ENCODE assay signal across 8 cellular contexts in genomic region chr6:83859410-83860346, GRCh38. TPM values are rescaled to one million over a fixed set of nuclear protein-coding genes. Genes with fewer than 3 reads are reported as not detected.
DNase-seq lines count a peak whose midpoint lies in the region; TF ChIP-seq lines count a peak whose summit lies in the region.

TSS of gene CYB5R4 (plus strand) at chr6:83859689. CDS start at chr6:83859783, 94 bp downstream.

- no peak within 1 kb of the TSS for H3K4ac ChIP-seq in neuronal stem cell (ENCODE audit: low read length)

- peak within 1 kb of the TSS; percentile 71 for H3K4me2 ChIP-seq in neuronal stem cell (ENCODE audit: insufficient read depth, low read length, poor library complexity, severe bottlenecking)

- peak within 1 kb of the TSS; percentile 49 for H3K23ac ChIP-seq in neuronal stem cell (ENCODE audit: low read depth, low read length, poor library complexity)

- peak within 1 kb of the TSS; percentile 71 to 91 for H3K4me3 ChIP-seq in neuronal stem cell (ENCODE audit: low read length in 2 of 2)

- H4K91ac ChIP-seq in neuronal stem cell (ENCODE audit: low read depth, low read length, poor library complexity), result no peak within 1 kb of the TSS

- H3K36me3 ChIP-seq in neuronal stem cell (replicated peaks in 1 of 2; ENCODE audit: control insufficient read depth in 2 of 2, insufficient read depth in 2 of 2, low read length in 2 of 2), result peaks cover 0 to 6% of the 10 kb centered on the region in 2 donors

- no peak within 1 kb of the TSS for H3K18ac ChIP-seq in neuronal stem cell (ENCODE audit: low read length)

- CTCF ChIA-PET in HEK293T (lab: Yijun Ruan, JAX), result interaction anchor here (0.6 kb wide), 1 partner anchor 14 kb away, joined by 3 read pairs; no protein-coding TSS in a partner anchor

- DNase-seq in GM04504 (ENCODE audit: low read depth) (peak; percentile 92), HEK293T (ENCODE audit: extremely low spot score) (peak; percentile 94), MV-4-11 (lab: John Stamatoyannopoulos, UW) (peak; percentile 95), SK-MEL-5 (ENCODE audit: low read depth, low spot score) (peak; percentile 93), foreskin melanocyte (peak; percentile 92), neuronal stem cell (ENCODE audit: low spot score) (peak; percentile 94), substantia nigra (lab: John Stamatoyannopoulos, UW) (peak; percentile 53 to 95 (median 90))
- peak; percentile 95 for DNase-seq in activated naive CD4-positive, alpha-beta T cell treated with Interleukin-2 at 50 U/mL for 16 hours

- H3K4me1 ChIP-seq in neuronal stem cell (ENCODE audit: control insufficient read depth in 2 of 2, insufficient read depth in 1 of 2, low read depth in 1 of 2, low read length in 2 of 2), result peaks cover 0 to 2% of the 10 kb centered on the region in 2 donors

- H3K27me3 ChIP-seq in neuronal stem cell (ENCODE audit: control insufficient read depth in 3 of 3, insufficient read depth in 3 of 3, low read depth in 1 of 3, low read length in 3 of 3), result peaks cover 0 to 24% (median 9%) of the 10 kb centered on the region in 3 experiments

- H3K9ac ChIP-seq in neuronal stem cell (ENCODE audit: low read depth, low read length, poor library complexity), result peak within 1 kb of the TSS; percentile 82

- H4K8ac ChIP-seq in neuronal stem cell (ENCODE audit: low read depth, low read length), result no peak within 1 kb of the TSS

- in situ Hi-C loops in SK-MEL-5 (cut with HindIII; ENCODE audit: low pct_unique_long_range_greater_than_20kb, low sequenced_read_pairs), result no loop called here

- H3K79me1 ChIP-seq in neuronal stem cell (ENCODE audit: low read depth, low read length), result no peaks in the 10 kb centered on the region

- no peak within 1 kb of the TSS for H2BK12ac ChIP-seq in neuronal stem cell (ENCODE audit: low read length)

- H3K27ac ChIP-seq in neuronal stem cell (replicated peaks; ENCODE audit: low read length) (peak within 1 kb of the TSS; percentile 25), substantia nigra (ENCODE audit: low read depth, low read length, poor library complexity, severe bottlenecking) (peak within 1 kb of the TSS; percentile 79)

- peak within 1 kb of the TSS; percentile 88 for H2AFZ ChIP-seq in neuronal stem cell (ENCODE audit: low read length)

- H2AK5ac ChIP-seq in neuronal stem cell (ENCODE audit: low read depth, low read length), result no peak within 1 kb of the TSS

- no peak within 1 kb of the TSS for H2BK15ac ChIP-seq in neuronal stem cell (ENCODE audit: low read length)

- no CpG with 5 or more reads among the region's 53 CpGs for WGBS in neuronal stem cell (ENCODE audit: extremely low coverage in 2 of 2, insufficient read length in 2 of 2, insufficient replicate concordance in 1 of 2), 2 donors

- no peak within 1 kb of the TSS for H2BK120ac ChIP-seq in neuronal stem cell (ENCODE audit: low read depth, low read length)

- H2BK5ac ChIP-seq in neuronal stem cell (ENCODE audit: low read length), result no peak within 1 kb of the TSS

- POLR2A ChIA-PET in HEK293T (lab: Yijun Ruan, JAX), result interaction anchor here (0.9 to 1.8 kb wide), 6 partner anchors 13 to 368 kb away, joined by 3 to 11 read pairs (median 4); partner anchors contain the start of gene CEP162

- no peaks in the 10 kb centered on the region for H3K9me3 ChIP-seq in neuronal stem cell (replicated peaks in 1 of 2; ENCODE audit: control insufficient read depth in 2 of 2, insufficient read depth in 1 of 2, low read depth in 1 of 2, low read length in 2 of 2)

- H3K14ac ChIP-seq in neuronal stem cell (ENCODE audit: low read length), result no peak within 1 kb of the TSS

TF ChIP-seq in HEK293T, 16 proteins besides CTCF, POLR2A, EP300 and RAD21:
- TF ChIP-seq FOXA1 (IDR thresholded peaks at IDR 0.05) (no peak), ELF4 (IDR thresholded peaks at IDR 0.05) (peak; percentile 97)

RNA-seq across cellular contexts. Expression of gene CYB5R4, which starts in this region (rescaled TPM):
- 14.5 and 16.5 TPM in 2 replicates for total RNA-seq in SK-MEL-5 (2014; rRNA removed; shearing (Covaris generic))
- 3.5 and 11.6 TPM in 2 replicates for polyA plus RNA-seq in SK-MEL-5 (2015; cell fraction: cytosol; rRNA removed)
- 3.6 and 8.7 TPM in 2 replicates for polyA plus RNA-seq in SK-MEL-5 (2015; cell fraction: nucleus; rRNA removed)
- polyA plus RNA-seq in neuronal stem cell (2013, experiment 1 of 2), result 5.9 TPM
- polyA plus RNA-seq in neuronal stem cell (2013, experiment 2 of 2), result 7.0 TPM

Comparison
In these comparisons a context has a peak if more than half of its experiments do, and no peak if none do; other contexts are left out.
1. Peak in every context shown above with its lines: DNase-seq, H3K4me3 ChIP-seq and H3K27ac ChIP-seq.